Comparison of ENCODE assay signal across 27 cellular contexts in the genomic region with DNA sequence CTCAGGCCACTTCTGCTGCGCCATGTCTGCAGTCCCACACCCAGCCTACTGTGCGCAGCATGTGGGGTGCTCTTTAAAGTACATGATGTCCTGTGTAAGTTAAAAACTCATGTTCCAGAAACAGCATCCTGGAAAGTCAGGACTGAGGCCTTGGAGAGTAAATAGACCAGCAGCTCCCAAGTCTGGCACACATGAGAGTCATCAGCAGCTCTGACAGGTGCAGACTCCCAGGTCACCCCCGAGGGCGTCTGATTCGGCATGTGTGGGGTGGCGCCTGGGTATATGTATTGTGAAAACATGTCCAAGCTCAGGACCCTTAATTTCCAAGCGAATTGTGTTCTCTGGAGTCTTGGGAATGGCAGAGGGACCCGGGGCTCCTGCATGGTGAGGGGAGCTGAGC.
"Had no signal": no experiment of that assay in that cellular context is flagged by ENCODE, and none has a peak within 500 bp of the region (broad histone marks: within the 10 kb centered on the region; RNA-seq: fewer than 3 reads in every experiment).

No MANE protein-coding gene starts in this region.

- H3K9me3 ChIP-seq: ascending aorta, breast epithelium, colonic mucosa, esophagus squamous epithelium had no signal

- DNase-seq: activated CD4-positive, alpha-beta memory T cell treated with anti-CD3 and anti-CD28 coated beads, Interleukin-2, amount 10 ng/mL, durations not matched to agents 7 days and 5 days; activated CD4-positive, alpha-beta T cell treated with anti-CD3 and anti-CD28 coated beads for 36 hours; activated CD4-positive, alpha-beta T cell treated with anti-CD3 and anti-CD28 coated beads, Interleukin-2, amount 10 ng/mL, durations not matched to agents 7 days and 5 days; activated CD4-positive, alpha-beta T cell treated with anti-CD3 and anti-CD28 coated beads, Interleukin-2, amount 50 U/mL, for 4 hours; activated CD4-positive, CD25-positive, alpha-beta regulatory T cell; activated CD4-positive, CD25-positive, alpha-beta regulatory T cell treated with anti-CD3 and anti-CD28 coated beads, Interleukin-2, amount 50 U/mL, for 72 hours; activated CD8-positive, alpha-beta memory T cell treated with anti-CD3 and anti-CD28 coated beads, Interleukin-2, amount 50 U/mL, for 48 hours; activated gamma-delta T cell; activated naive CD4-positive, alpha-beta T cell; activated naive CD4-positive, alpha-beta T cell treated with anti-CD3 and anti-CD28 coated beads, Interleukin-2, amount 10 ng/mL, durations not matched to agents 7 days and 5 days; activated naive CD8-positive, alpha-beta T cell treated with anti-CD3 and anti-CD28 coated beads, Interleukin-2, amount 10 ng/mL, durations not matched to agents 7 days and 5 days; activated T-cell treated with anti-CD3 and anti-CD28 coated beads for 4 hours; activated T-cell treated with anti-CD3 and anti-CD28 coated beads, Interleukin-2, amount 50 U/mL, for 24 hours; activated T-cell treated with anti-CD3 and anti-CD28 coated beads, Interleukin-2, amount 50 U/mL, for 72 hours; central memory CD4-positive, alpha-beta T cell; cerebellar nuclear complex; colonic mucosa; effector CD8-positive, alpha-beta T cell; esophagus squamous epithelium; foreskin melanocyte; head of caudate nucleus; T-helper 2 cell had no signal

- H3K4me3 ChIP-seq: ascending aorta, breast epithelium, cardiac muscle cell, colonic mucosa, esophagus squamous epithelium had no signal

- ATAC-seq: activated CD4-positive, alpha-beta T cell treated with anti-CD3 and anti-CD28 coated beads for 36 hours; activated naive CD4-positive, alpha-beta T cell treated with anti-CD3 and anti-CD28 coated beads, Interleukin-2, amount 50 U/mL, for 72 hours; activated T-cell treated with anti-CD3 and anti-CD28 coated beads, Interleukin-2, amount 50 U/mL, for 72 hours had no signal

- H3K27ac ChIP-seq: ascending aorta, breast epithelium, cardiac muscle cell, colonic mucosa, epithelial cell of prostate, esophagus squamous epithelium had no signal

- H3K27me3 ChIP-seq: ascending aorta, breast epithelium, cardiac muscle cell, colonic mucosa had no signal

- H3K4me1 ChIP-seq: ascending aorta, breast epithelium, colonic mucosa, esophagus squamous epithelium had no signal

- H3K36me3 ChIP-seq: ascending aorta, breast epithelium, cardiac muscle cell, colonic mucosa, esophagus squamous epithelium had no signal
